ENCODE assay signal across 8 cellular contexts in genomic region chr4:109730294-109731051, GRCh38. TPM values are rescaled to one million over a fixed set of nuclear protein-coding genes. Genes with fewer than 3 reads are reported as not detected.
DNase-seq lines count a peak whose midpoint lies in the region; ATAC-seq, FAIRE-seq and TF ChIP-seq lines count a peak whose summit lies in the region.

No MANE protein-coding gene starts in this region.

- no peaks in the 10 kb centered on the region for H4K20me1 ChIP-seq in PC-3 (ENCODE audit: low read length)

- H3K27ac ChIP-seq in PC-3 (ENCODE audit: low read length) (peak overlapping the region; percentile 44), caudate nucleus (ENCODE audit: low read depth, low read length) (peak overlapping the region; percentile 22), kidney (ENCODE audit: low read depth in 2 of 2, low read length in 2 of 2) (peak overlapping the region; percentile 82 to 85), skin epidermis (peak overlapping the region in 20 of 21 experiments; percentile 28 to 89 (median 79))

- peak overlapping the region; percentile 100 for H2AFZ ChIP-seq in PC-3 (ENCODE audit: low read length)

- no peak for TF ChIP-seq CTCF in PC-3 (conservative IDR thresholded peaks at IDR 0.05; ENCODE audit: low read depth, low read length)
- TF ChIP-seq CTCF in kidney (IDR thresholded peaks at IDR 0.05; ENCODE audit: borderline replicate concordance, extremely low read depth, insufficient read depth): no peak

- H3K4me1 ChIP-seq in PC-3 (ENCODE audit: insufficient read depth, low read length): peaks cover 14% of the 10 kb centered on the region
- H3K4me1 ChIP-seq in kidney (ENCODE audit: control insufficient read depth in 1 of 2, insufficient read depth in 1 of 2, low read depth in 1 of 2, low read length in 2 of 2): peaks cover 0 to 4% of the 10 kb centered on the region in 2 donors

- CTCF ChIA-PET in PC-3 (lab: Charles Lee): no interaction called here

- H3K9ac ChIP-seq in PC-3 (ENCODE audit: low read length) (peak overlapping the region; percentile 76), kidney (ENCODE audit: low read length in 2 of 2) (peak overlapping the region; percentile 57 to 97)

- H3K27me3 ChIP-seq in PC-3 (ENCODE audit: low read length): no peaks in the 10 kb centered on the region

- POLR2A ChIA-PET in PC-3 (lab: Charles Lee; ENCODE audit: unreplicated experiment): no interaction called here

- peaks cover 39% of the 10 kb centered on the region for H3K79me2 ChIP-seq in PC-3 (ENCODE audit: low read length)

- no peaks in the 10 kb centered on the region for H3K9me3 ChIP-seq in PC-3 (ENCODE audit: low read length)
- no peaks in the 10 kb centered on the region for H3K9me3 ChIP-seq in kidney (ENCODE audit: control insufficient read depth in 1 of 2, low read length in 2 of 2)

- DNase-seq in COLO829 (ENCODE audit: low spot score) (peak; percentile 47), GM19240 (ENCODE audit: insufficient read length, low spot score) (peak; percentile 7), PC-3 (peak; percentile 52), caudate nucleus (lab: John Stamatoyannopoulos, UW) (peak in 47 of 61 donors; percentile 8 to 72 (median 44)), kidney (peak; percentile 89), germinal center (ENCODE audit: low spot score) (no peak)

- ATAC-seq in HG03196 (IDR thresholded peaks at IDR 0.05; ENCODE audit: unreplicated experiment) (peak; percentile 61), PC-3 (peak; percentile 51)

- peak overlapping the region; percentile 97 for H3K4me2 ChIP-seq in PC-3 (ENCODE audit: low read length)

- H3K36me3 ChIP-seq in PC-3 (ENCODE audit: low read depth, low read length): no peaks in the 10 kb centered on the region
- H3K36me3 ChIP-seq in kidney (ENCODE audit: control insufficient read depth in 1 of 2, insufficient read depth in 2 of 2, low read length in 2 of 2): no peaks in the 10 kb centered on the region

- FAIRE-seq in kidney (lab: Jason Lieb, UNC): no peak

- H3K9me2 ChIP-seq in PC-3 (replicated peaks; ENCODE audit: low read length): no peaks in the 10 kb centered on the region

- H3K4me3 ChIP-seq in PC-3 (ENCODE audit: low read length) (peak overlapping the region; percentile 99), kidney (ENCODE audit: low read length in 2 of 2) (peak overlapping the region; percentile 81 to 96), skin epidermis (peak overlapping the region; percentile 66 to 94 (median 75))

- no peaks in the 10 kb centered on the region for H3F3A ChIP-seq in PC-3 (ENCODE audit: low read length, unreplicated experiment)

- intact Hi-C loops in PC-3 (cut with micrococcal nuclease): loop anchor here (1.0 kb wide), 1 partner anchor 27 kb away; the partner anchor contains the start of gene CASP6
- intact Hi-C loops in kidney (cut with DNase I): no loop called here

- BruUV-seq in PC-3 (replicated peaks; lab: Mats Ljungman, UMichigan): no TSS peak

RNA-seq across cellular contexts. Expression of gene PLA2G12A, which starts 0.6 kb away (rescaled TPM):
- total RNA-seq in PC-3 (2014; rRNA removed): 51.6 and 53.3 TPM in 2 replicates
- 42.0 TPM for total RNA-seq in kidney
- polyA plus RNA-seq in kidney (ENCODE audit: insufficient read depth, low read depth, low replicate concordance): 54.0 TPM

RNA-seq across cellular contexts. Expression of gene CASP6, which starts 27.2 kb away (rescaled TPM):
- total RNA-seq in PC-3 (2014; rRNA removed) (33.7 and 36.7 TPM in 2 replicates), kidney (21.6 TPM)
- 20.7 TPM for polyA plus RNA-seq in kidney (ENCODE audit: insufficient read depth, low read depth, low replicate concordance)

Comparison
In these comparisons a context has a peak if more than half of its experiments do, and no peak if none do; other contexts are left out.
1. H3K27ac ChIP-seq: peak in every context shown above with its lines; median percentile 84 in kidney; 79 in skin epidermis; 44 in PC-3; 22 in caudate nucleus.